ENCODE assay signal across 20 cellular contexts in genomic region chr6:49198015-49198414, GRCh38.
DNase-seq lines count a peak whose midpoint lies in the region; ATAC-seq, FAIRE-seq and TF ChIP-seq lines count a peak whose summit lies in the region.
"Had no signal": no experiment of that assay in that cellular context is flagged by ENCODE, and none has a peak within 500 bp of the region (broad histone marks: within the 10 kb centered on the region; RNA-seq: fewer than 3 reads in every experiment).

No MANE protein-coding gene starts in this region.

- ATAC-seq in HepG2 (no peak), right lobe of liver (no peak), GM18909 (IDR thresholded peaks at IDR 0.05; ENCODE audit: poor library complexity, unreplicated experiment) (no peak)
- ATAC-seq: CD8-positive, alpha-beta T cell had no signal

- POLR2A ChIA-PET in HepG2 (lab: Yijun Ruan, JAX) (no interaction called here), A673 (lab: Charles Lee; ENCODE audit: low non-redundant PET) (no interaction called here)

- TF ChIP-seq EP300 in HepG2 (IDR thresholded peaks at IDR 0.05; ENCODE audit: low read depth in 2 of 2, low read length in 2 of 2) (no peak), HepG2 (CRISPR knock-in tag; IDR thresholded peaks at IDR 0.05; ENCODE audit: borderline replicate concordance) (no peak)

- in situ Hi-C loops in HepG2 (cut with HindIII; ENCODE audit: extremely low pct_ligation_motif_present, low pct_unique_long_range_greater_than_20kb): no loop called here

- H3K9me3 ChIP-seq in HepG2 (ENCODE audit: low read length) (no peaks in the 10 kb centered on the region), right lobe of liver (peaks cover 0 to 5% (median 0%) of the 10 kb centered on the region in 4 donors), A673 (ENCODE audit: low read depth, low read length, poor library complexity, severe bottlenecking) (no peaks in the 10 kb centered on the region)
- H3K9me3 ChIP-seq: BE2C, BLaER1, Caco-2 had no signal

- no peaks in the 10 kb centered on the region for H3K79me2 ChIP-seq in HepG2 (ENCODE audit: insufficient read depth, low read length)

- H3K4me2 ChIP-seq in HepG2 (ENCODE audit: low read depth, low read length): no peak overlapping the region
- H3K4me2 ChIP-seq: BLaER1 had no signal

- WGBS in HepG2 (ENCODE audit: low lambda C conversion rate): 0% methylated on average over 1 of the region's 1 CpG
- WGBS in right lobe of liver (ENCODE audit: insufficient coverage, low coverage, low lambda C conversion rate, missing lambda C conversion rate): 4% methylated on average over 1 of the region's 1 CpG

- DNase-seq in HepG2 (ENCODE audit: low spot score) (no peak), right lobe of liver (no peak), A673 (ENCODE audit: low spot score) (no peak), CD1c-positive myeloid dendritic cell (ENCODE audit: extremely low spot score) (no peak)
- DNase-seq: 8988T; ACHN; C1 segment of cervical spinal cord; Caco-2; Calu3; CD4-positive, alpha-beta T cell; CD8-positive, alpha-beta T cell; DMS79 treated with DMSO at 0.1 percent for 48 hours; GF-D8 had no signal

- no peak for TF ChIP-seq RAD21 in HepG2 (CRISPR knock-in tag; IDR thresholded peaks at IDR 0.05)

- H3K27ac ChIP-seq in HepG2 (ENCODE audit: extremely low read length, insufficient read depth, low read length): no peak overlapping the region
- H3K27ac ChIP-seq in right lobe of liver: no peak overlapping the region
- no peak overlapping the region for H3K27ac ChIP-seq in A673 (ENCODE audit: low read depth, low read length, poor library complexity, severe bottlenecking)
- H3K27ac ChIP-seq: BLaER1 had no signal

- intact Hi-C loops in HepG2 (cut with micrococcal nuclease; ENCODE audit: unreplicated experiment) (no loop called here), right lobe of liver (cut with DNase I) (no loop called here), A673 (cut with micrococcal nuclease; ENCODE audit: unreplicated experiment) (no loop called here)

- no peaks in the 10 kb centered on the region for H3K36me3 ChIP-seq in HepG2 (replicated peaks in 1 of 2; ENCODE audit: control insufficient read depth in 1 of 2, insufficient read depth in 2 of 2, low read length in 2 of 2)
- no peaks in the 10 kb centered on the region for H3K36me3 ChIP-seq in right lobe of liver
- no peaks in the 10 kb centered on the region for H3K36me3 ChIP-seq in A673 (ENCODE audit: insufficient read depth, low read length, poor library complexity, severe bottlenecking)
- H3K36me3 ChIP-seq: BE2C, BLaER1 had no signal

- H3K4me1 ChIP-seq in HepG2 (ENCODE audit: insufficient read depth, low read length) (no peaks in the 10 kb centered on the region), right lobe of liver (no peaks in the 10 kb centered on the region), A673 (ENCODE audit: insufficient read depth, low read length, poor library complexity, severe bottlenecking) (no peaks in the 10 kb centered on the region)
- H3K4me1 ChIP-seq: Caco-2 had no signal

- H4K20me1 ChIP-seq in HepG2 (ENCODE audit: insufficient read depth, low read length): no peaks in the 10 kb centered on the region
- H4K20me1 ChIP-seq: BLaER1 had no signal

- H3K9ac ChIP-seq in HepG2 (ENCODE audit: insufficient read depth, low read depth, low read length): no peak overlapping the region
- H3K9ac ChIP-seq: BLaER1 had no signal

- CTCF ChIA-PET in HepG2 (lab: Yijun Ruan, JAX; ENCODE audit: low intra/inter-chr PET ratio, low total read pairs): no interaction called here
- CTCF ChIA-PET in A673 (lab: Charles Lee): no interaction called here

- TF ChIP-seq POLR2A in HepG2 (IDR thresholded peaks at IDR 0.05; ENCODE audit: insufficient read depth in 1 of 2, low read depth in 2 of 2, low read length in 2 of 2): no peak
- no peak for TF ChIP-seq POLR2A in right lobe of liver (IDR thresholded peaks at IDR 0.05)

- H2AFZ ChIP-seq in HepG2 (ENCODE audit: low read length): no peak overlapping the region

- H3K27me3 ChIP-seq in HepG2 (ENCODE audit: control insufficient read depth in 1 of 2, insufficient read depth in 2 of 2, low read length in 2 of 2) (no peaks in the 10 kb centered on the region), right lobe of liver (no peaks in the 10 kb centered on the region), A673 (replicated peaks; ENCODE audit: insufficient read depth, low read depth, low read length, poor library complexity) (no peaks in the 10 kb centered on the region)
- H3K27me3 ChIP-seq: BE2C, BLaER1 had no signal

- TF ChIP-seq CTCF in HepG2 (CRISPR knock-in tag; IDR thresholded peaks at IDR 0.05) (no peak), right lobe of liver (IDR thresholded peaks at IDR 0.05) (no peak), A673 (conservative IDR thresholded peaks at IDR 0.05; ENCODE audit: low read depth, low read length) (0 out of 2 replicates have a peak, but pooled peaks have one; percentile 4)

- no peak for FAIRE-seq in HepG2 (lab: Jason Lieb, UNC)
- FAIRE-seq: A204.1, D721Med, G401.6, GM12891 had no signal

- BruUV-seq in HepG2 (replicated peaks; lab: Mats Ljungman, UMichigan): no TSS peak
- no TSS peak for BruUV-seq in A673 (replicated peaks; lab: Mats Ljungman, UMichigan)

- H3K4me3 ChIP-seq in HepG2 (replicated peaks in 1 of 3; ENCODE audit: insufficient read depth in 1 of 3, low read depth in 2 of 3, low read length in 3 of 3) (no peak overlapping the region), right lobe of liver (no peak overlapping the region), A673 (ENCODE audit: low read depth, low read length, poor library complexity, severe bottlenecking) (no peak overlapping the region)
- H3K4me3 ChIP-seq: BLaER1 had no signal

TF ChIP-seq in HepG2, 621 proteins besides CTCF, POLR2A, EP300 and RAD21:
- TF ChIP-seq ZNF160 (CRISPR knock-in tag; IDR thresholded peaks at IDR 0.05) (no peak), KLF9 (CRISPR knock-in tag; IDR thresholded peaks at IDR 0.05; ENCODE audit: low read depth) (no peak), GABPB1 (CRISPR knock-in tag; IDR thresholded peaks at IDR 0.05) (no peak), ZNF276 (CRISPR knock-in tag; IDR thresholded peaks at IDR 0.05; ENCODE audit: low read depth) (no peak), MAFK (conservative IDR thresholded peaks at IDR 0.05 in 1 of 2, IDR thresholded peaks at IDR 0.05 in 1 of 2; ENCODE audit: low read length in 2 of 2) (peak; percentile 35 to 56; a peak in 3 of 4 replicates), ZBTB2 (CRISPR knock-in tag; IDR thresholded peaks at IDR 0.05; ENCODE audit: low read depth) (no peak), MAFF (IDR thresholded peaks at IDR 0.05; ENCODE audit: low read depth, low read length) (peak; percentile 57), ZBTB25 (CRISPR knock-in tag; IDR thresholded peaks at IDR 0.05) (no peak), CCAR2 (optimal IDR thresholded peaks at IDR 0.05; ENCODE audit: low read depth, low read length) (no peak), PLRG1 (conservative IDR thresholded peaks at IDR 0.05) (no peak), MXD4 (CRISPR knock-in tag; IDR thresholded peaks at IDR 0.05) (no peak)
